In the genomic region with DNA sequence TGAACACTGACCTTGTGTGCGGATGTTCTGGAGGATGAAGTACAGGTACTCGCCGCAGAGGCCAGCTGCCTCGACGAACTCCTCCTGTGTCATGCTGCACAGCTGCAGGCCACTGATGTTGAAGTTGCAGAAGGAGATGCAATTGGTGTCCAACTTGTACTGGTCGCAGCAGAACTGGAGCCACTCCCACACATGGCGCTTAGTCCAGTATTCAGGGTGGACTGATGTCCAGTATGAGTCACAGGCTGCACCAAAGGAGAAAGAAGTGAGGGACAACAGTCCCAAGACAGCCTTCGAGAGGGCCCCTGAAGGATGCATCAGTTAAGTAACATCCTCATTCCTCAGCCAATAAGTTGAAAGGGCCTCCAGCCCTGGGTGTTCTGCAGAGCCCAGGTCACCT, we compare ENCODE assay signal across 1 cellular context.
TF ChIP-seq lines count a peak whose summit lies in the region.

No MANE protein-coding gene starts in this region.

TF ChIP-seq in K562, 482 proteins besides CTCF, POLR2A, EP300 and RAD21:
- TF ChIP-seq ZBED1 (IDR thresholded peaks at IDR 0.05) (no peak), SOX6 (IDR thresholded peaks at IDR 0.05) (no peak), TAF15 (IDR thresholded peaks at IDR 0.05; ENCODE audit: low read depth, low read length) (no peak), EGR1 (conservative IDR thresholded peaks at IDR 0.05) (no peak), FOSL1 (tag; conservative IDR thresholded peaks at IDR 0.05) (peak; percentile 58), NR3C1 (CRISPR knock-in tag; IDR thresholded peaks at IDR 0.05) (no peak), EZH2 (IDR thresholded peaks at IDR 0.05; ENCODE audit: borderline replicate concordance, low read depth, low read length) (no peak), JUND (IDR thresholded peaks at IDR 0.05; ENCODE audit: borderline replicate concordance, low read depth, low read length) (peak; percentile 28; the same call in 1 of the 2 replicates), JUND (tag; IDR thresholded peaks at IDR 0.05; ENCODE audit: borderline replicate concordance, low read depth, low read length) (peak; percentile 25; the same call in 1 of the 3 replicates), CTBP1 (IDR thresholded peaks at IDR 0.05; ENCODE audit: borderline replicate concordance) (peak; percentile 41; the same call in 1 of the 2 replicates), RAD51 (IDR thresholded peaks at IDR 0.05; ENCODE audit: borderline replicate concordance, low read depth) (no peak), ILK (tag; IDR thresholded peaks at IDR 0.05; ENCODE audit: borderline replicate concordance, low read depth) (no peak), ZNF584 (CRISPR knock-in tag; IDR thresholded peaks at IDR 0.05; ENCODE audit: low read depth) (no peak)
- TF ChIP-seq, protein P1, sequence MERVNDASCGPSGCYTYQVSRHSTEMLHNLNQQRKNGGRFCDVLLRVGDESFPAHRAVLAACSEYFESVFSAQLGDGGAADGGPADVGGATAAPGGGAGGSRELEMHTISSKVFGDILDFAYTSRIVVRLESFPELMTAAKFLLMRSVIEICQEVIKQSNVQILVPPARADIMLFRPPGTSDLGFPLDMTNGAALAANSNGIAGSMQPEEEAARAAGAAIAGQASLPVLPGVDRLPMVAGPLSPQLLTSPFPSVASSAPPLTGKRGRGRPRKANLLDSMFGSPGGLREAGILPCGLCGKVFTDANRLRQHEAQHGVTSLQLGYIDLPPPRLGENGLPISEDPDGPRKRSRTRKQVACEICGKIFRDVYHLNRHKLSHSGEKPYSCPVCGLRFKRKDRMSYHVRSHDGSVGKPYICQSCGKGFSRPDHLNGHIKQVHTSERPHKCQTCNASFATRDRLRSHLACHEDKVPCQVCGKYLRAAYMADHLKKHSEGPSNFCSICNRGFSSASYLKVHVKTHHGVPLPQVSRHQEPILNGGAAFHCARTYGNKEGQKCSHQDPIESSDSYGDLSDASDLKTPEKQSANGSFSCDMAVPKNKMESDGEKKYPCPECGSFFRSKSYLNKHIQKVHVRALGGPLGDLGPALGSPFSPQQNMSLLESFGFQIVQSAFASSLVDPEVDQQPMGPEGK (CRISPR knock-in tag; IDR thresholded peaks at IDR 0.05; ENCODE audit: borderline replicate concordance): no peak
- TF ChIP-seq, protein P2, sequence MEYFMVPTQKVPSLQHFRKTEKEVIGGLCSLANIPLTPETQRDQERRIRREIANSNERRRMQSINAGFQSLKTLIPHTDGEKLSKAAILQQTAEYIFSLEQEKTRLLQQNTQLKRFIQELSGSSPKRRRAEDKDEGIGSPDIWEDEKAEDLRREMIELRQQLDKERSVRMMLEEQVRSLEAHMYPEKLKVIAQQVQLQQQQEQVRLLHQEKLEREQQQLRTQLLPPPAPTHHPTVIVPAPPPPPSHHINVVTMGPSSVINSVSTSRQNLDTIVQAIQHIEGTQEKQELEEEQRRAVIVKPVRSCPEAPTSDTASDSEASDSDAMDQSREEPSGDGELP (CRISPR knock-in tag; IDR thresholded peaks at IDR 0.05; ENCODE audit: borderline replicate concordance): no peak
- TF ChIP-seq, protein P3, sequence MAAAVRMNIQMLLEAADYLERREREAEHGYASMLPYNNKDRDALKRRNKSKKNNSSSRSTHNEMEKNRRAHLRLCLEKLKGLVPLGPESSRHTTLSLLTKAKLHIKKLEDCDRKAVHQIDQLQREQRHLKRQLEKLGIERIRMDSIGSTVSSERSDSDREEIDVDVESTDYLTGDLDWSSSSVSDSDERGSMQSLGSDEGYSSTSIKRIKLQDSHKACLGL (CRISPR knock-in tag; IDR thresholded peaks at IDR 0.05; ENCODE audit: borderline replicate concordance, poor library complexity, severe bottlenecking): no peak
- TF ChIP-seq, protein P4, sequence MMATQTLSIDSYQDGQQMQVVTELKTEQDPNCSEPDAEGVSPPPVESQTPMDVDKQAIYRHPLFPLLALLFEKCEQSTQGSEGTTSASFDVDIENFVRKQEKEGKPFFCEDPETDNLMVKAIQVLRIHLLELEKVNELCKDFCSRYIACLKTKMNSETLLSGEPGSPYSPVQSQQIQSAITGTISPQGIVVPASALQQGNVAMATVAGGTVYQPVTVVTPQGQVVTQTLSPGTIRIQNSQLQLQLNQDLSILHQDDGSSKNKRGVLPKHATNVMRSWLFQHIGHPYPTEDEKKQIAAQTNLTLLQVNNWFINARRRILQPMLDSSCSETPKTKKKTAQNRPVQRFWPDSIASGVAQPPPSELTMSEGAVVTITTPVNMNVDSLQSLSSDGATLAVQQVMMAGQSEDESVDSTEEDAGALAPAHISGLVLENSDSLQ (IDR thresholded peaks at IDR 0.05): no peak
- TF ChIP-seq, protein P5, sequence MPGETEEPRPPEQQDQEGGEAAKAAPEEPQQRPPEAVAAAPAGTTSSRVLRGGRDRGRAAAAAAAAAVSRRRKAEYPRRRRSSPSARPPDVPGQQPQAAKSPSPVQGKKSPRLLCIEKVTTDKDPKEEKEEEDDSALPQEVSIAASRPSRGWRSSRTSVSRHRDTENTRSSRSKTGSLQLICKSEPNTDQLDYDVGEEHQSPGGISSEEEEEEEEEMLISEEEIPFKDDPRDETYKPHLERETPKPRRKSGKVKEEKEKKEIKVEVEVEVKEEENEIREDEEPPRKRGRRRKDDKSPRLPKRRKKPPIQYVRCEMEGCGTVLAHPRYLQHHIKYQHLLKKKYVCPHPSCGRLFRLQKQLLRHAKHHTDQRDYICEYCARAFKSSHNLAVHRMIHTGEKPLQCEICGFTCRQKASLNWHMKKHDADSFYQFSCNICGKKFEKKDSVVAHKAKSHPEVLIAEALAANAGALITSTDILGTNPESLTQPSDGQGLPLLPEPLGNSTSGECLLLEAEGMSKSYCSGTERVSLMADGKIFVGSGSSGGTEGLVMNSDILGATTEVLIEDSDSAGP (CRISPR knock-in tag; IDR thresholded peaks at IDR 0.05): no peak
